ENCODE assay signal across 8 cellular contexts in genomic region chr17:43778337-43779144, GRCh38. TPM values are rescaled to one million over a fixed set of nuclear protein-coding genes. Genes with fewer than 3 reads are reported as not detected.
DNase-seq lines count a peak whose midpoint lies in the region; ATAC-seq and TF ChIP-seq lines count a peak whose summit lies in the region.

Gene DUSP3 (minus strand): TSS chr17:43778977. CDS start chr17:43778924, 53 bp downstream.

- no peak for TF ChIP-seq CTCF in RWPE2 (IDR thresholded peaks at IDR 0.05; ENCODE audit: poor library complexity, severe bottlenecking)

- peaks cover 25 to 32% of the 10 kb centered on the region in 2 donors for H3K27me3 Mint-ChIP-seq in natural killer cell treated with Interleukin-12 subunit alpha and Interleukin-12 subunit beta and Interleukin-15 and Interleukin-18, amount 100 ng/mL, for 72 hours

- H3K27ac Mint-ChIP-seq in natural killer cell treated with Interleukin-12 subunit alpha and Interleukin-12 subunit beta and Interleukin-15 and Interleukin-18, amount 100 ng/mL, for 72 hours, result no peak within 1 kb of the TSS

- peaks cover 39% of the 10 kb centered on the region for H3K36me3 ChIP-seq in RWPE2 (ENCODE audit: low read depth)

- no peaks in the 10 kb centered on the region for H3K36me3 Mint-ChIP-seq in natural killer cell treated with Interleukin-12 subunit alpha and Interleukin-12 subunit beta and Interleukin-15 and Interleukin-18, amount 100 ng/mL, for 72 hours

- DNase-seq in Caki2 (ENCODE audit: low read depth) (peak; percentile 90), RWPE2 (ENCODE audit: low spot score) (peak; percentile 94), fibroblast of the conjunctiva (ENCODE audit: low read depth) (peak; percentile 81)
- DNase-seq in Jurkat, Clone E6-1 (ENCODE audit: low read depth, low spot score), result peak; percentile 32
- peak; percentile 50 for DNase-seq in activated gamma-delta T cell treated with anti-CD3 and anti-CD28 coated beads, Interleukin-2, amount 50 U/mL, for 16 hours (ENCODE audit: low read depth)
- peak; percentile 76 for DNase-seq in natural killer cell treated with Interleukin-12 subunit alpha and Interleukin-12 subunit beta and Interleukin-15 and Interleukin-18, amount 100 ng/mL, for 72 hours (ENCODE audit: low spot score)
- peak; percentile 48 to 79 (median 69) for DNase-seq in stimulated activated naive CD4-positive, alpha-beta T cell (lab: John Stamatoyannopoulos, UW)

- no peaks in the 10 kb centered on the region for H3K9me3 Mint-ChIP-seq in natural killer cell treated with Interleukin-12 subunit alpha and Interleukin-12 subunit beta and Interleukin-15 and Interleukin-18, amount 100 ng/mL, for 72 hours

- H3K4me1 Mint-ChIP-seq in natural killer cell treated with Interleukin-12 subunit alpha and Interleukin-12 subunit beta and Interleukin-15 and Interleukin-18, amount 100 ng/mL, for 72 hours (ENCODE audit: low read depth in 2 of 2), result peaks cover 1 to 14% of the 10 kb centered on the region in 2 donors

- in situ Hi-C loops in Caki2 (cut with HindIII; ENCODE audit: low pct_unique_long_range_greater_than_20kb, low sequenced_read_pairs), result no loop called here

- H3K4me3 ChIP-seq in Jurkat, Clone E6-1 (ENCODE audit: low read length), result peak within 1 kb of the TSS; percentile 70
- peak within 1 kb of the TSS; percentile 94 for H3K4me3 ChIP-seq in RWPE2 (ENCODE audit: severe bottlenecking)

- H3K4me3 Mint-ChIP-seq in natural killer cell treated with Interleukin-12 subunit alpha and Interleukin-12 subunit beta and Interleukin-15 and Interleukin-18, amount 100 ng/mL, for 72 hours, result peak within 1 kb of the TSS; percentile 76

- no peaks in the 10 kb centered on the region for H3K27me3 ChIP-seq in RWPE2 (ENCODE audit: insufficient read depth, poor library complexity, severe bottlenecking)

- no peaks in the 10 kb centered on the region for H3K9me3 ChIP-seq in RWPE2 (ENCODE audit: severe bottlenecking)

- ATAC-seq in GM21390 (IDR thresholded peaks at IDR 0.05; ENCODE audit: unreplicated experiment), result peak; percentile 83
- ATAC-seq in RWPE2 (ENCODE audit: low read depth), result peak; percentile 92
- ATAC-seq in natural killer cell treated with Interleukin-12 subunit alpha and Interleukin-12 subunit beta and Interleukin-15 and Interleukin-18, amount 100 ng/mL, for 72 hours, result peak; percentile 97

- H3K4me1 ChIP-seq in RWPE2 (ENCODE audit: insufficient read depth, poor library complexity, severe bottlenecking), result peaks cover 4% of the 10 kb centered on the region

- peak within 1 kb of the TSS; percentile 66 for H3K27ac ChIP-seq in RWPE2 (ENCODE audit: poor library complexity, severe bottlenecking)

RNA-seq across cellular contexts. Expression of gene DUSP3, which starts in this region (rescaled TPM):
- 48.7 and 54.8 TPM in 2 replicates for total RNA-seq in Caki2 (2014; rRNA removed; shearing (Covaris generic); ENCODE audit: low replicate concordance)
- polyA plus RNA-seq in Jurkat, Clone E6-1 (2012; ENCODE audit: insufficient read depth, insufficient read length), result 15.5 TPM
- 10 to 100 TPM in 1 of 2 donors, 1 to 10 TPM in 1; 7.0 to 12.0 TPM for total RNA-seq in natural killer cell treated with Interleukin-12 subunit alpha and Interleukin-12 subunit beta and Interleukin-15 and Interleukin-18, amount 100 ng/mL, for 72 hours

Comparison
In these comparisons a context has a peak if more than half of its experiments do, and no peak if none do; other contexts are left out.
1. Peak in every context shown above with its lines: DNase-seq, ATAC-seq, H3K4me3 ChIP-seq and H3K27ac ChIP-seq.
2. DNase-seq: peak in every context shown above with its lines; median percentile 94 in RWPE2; 90 in Caki2; 81 in fibroblast of the conjunctiva; 76 in natural killer cell treated with Interleukin-12 subunit alpha and Interleukin-12 subunit beta and Interleukin-15 and Interleukin-18, amount 100 ng/mL, for 72 hours; 69 in stimulated activated naive CD4-positive, alpha-beta T cell; 50 in activated gamma-delta T cell treated with anti-CD3 and anti-CD28 coated beads, Interleukin-2, amount 50 U/mL, for 16 hours; 32 in Jurkat, Clone E6-1.